In the genomic region with DNA sequence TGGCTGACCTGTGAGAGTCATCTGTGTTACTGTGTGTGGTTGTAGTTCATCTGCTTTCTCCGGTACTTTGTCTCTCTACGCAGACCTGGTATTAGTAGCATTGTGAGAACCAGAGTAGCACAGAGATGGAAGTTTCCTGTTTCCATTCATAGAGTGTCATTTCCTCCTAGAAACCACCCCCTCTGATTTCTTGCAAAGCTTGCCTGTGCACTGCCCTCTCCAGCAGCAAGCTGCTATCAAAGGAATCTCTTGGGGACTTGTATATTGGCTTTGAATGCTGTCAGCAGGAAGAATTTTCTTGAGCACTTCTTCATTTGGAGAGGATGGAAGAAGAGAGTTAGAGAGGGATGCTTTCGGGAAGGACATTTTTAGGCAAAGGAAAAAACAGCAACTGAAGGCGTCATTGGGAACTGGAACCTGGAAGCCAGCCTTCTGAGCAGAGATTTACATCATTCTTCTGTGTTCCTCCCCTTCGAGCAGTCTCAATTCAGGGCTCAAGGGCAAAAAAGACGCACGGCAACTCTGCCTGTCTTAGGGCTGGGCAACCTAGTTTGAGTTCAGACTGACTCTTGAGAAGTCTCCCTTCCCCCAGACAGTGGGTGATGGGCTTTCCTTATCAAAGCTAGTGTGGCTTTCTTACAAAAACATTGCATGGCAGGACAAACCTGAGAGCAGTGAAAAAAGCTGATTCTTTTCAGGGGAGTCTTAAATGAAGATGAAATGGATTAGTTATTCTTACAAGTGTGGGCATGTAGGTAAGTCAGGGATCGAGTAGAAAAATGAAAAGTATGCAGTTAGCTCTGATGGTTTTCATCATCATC, we compare ENCODE assay signal across 7 cellular contexts.
DNase-seq lines count a peak whose midpoint lies in the region; ATAC-seq and TF ChIP-seq lines count a peak whose summit lies in the region.

No MANE protein-coding gene starts in this region.

- ATAC-seq in HG03135 (IDR thresholded peaks at IDR 0.05; ENCODE audit: unreplicated experiment): peak; percentile 88

- H3K27ac Mint-ChIP-seq in nephron (peak overlapping the region; percentile 19 to 72 (median 68)), progenitor cell of endocrine pancreas (no peak overlapping the region)

- H3K27me3 Mint-ChIP-seq in nephron (ENCODE audit: low read depth): no peaks in the 10 kb centered on the region
- H3K27me3 Mint-ChIP-seq in progenitor cell of endocrine pancreas: no peaks in the 10 kb centered on the region

- TF ChIP-seq CTCF in nephron (IDR thresholded peaks at IDR 0.05; ENCODE audit: unreplicated experiment in 3 of 3): no peak
- TF ChIP-seq CTCF in progenitor cell of endocrine pancreas (IDR thresholded peaks at IDR 0.05; ENCODE audit: unreplicated experiment): no peak

- DNase-seq in GM19240 (ENCODE audit: insufficient read length, low spot score) (peak; percentile 35), caudate nucleus (lab: John Stamatoyannopoulos, UW) (no peak), progenitor cell of endocrine pancreas (ENCODE audit: low spot score, unreplicated experiment) (no peak), NCI-H82 treated with DMSO at 0.1 percent for 48 hours (lab: John Stamatoyannopoulos, UW; ENCODE audit: unreplicated experiment) (no peak)
- no peak for DNase-seq in stimulated activated CD4-positive, alpha-beta T cell treated with anti-CD3 and anti-CD28 coated beads, Interleukin-4, amount 100 ng/mL, for 24 hours

- H3K4me3 Mint-ChIP-seq in nephron (no peak overlapping the region), progenitor cell of endocrine pancreas (ENCODE audit: low read depth) (no peak overlapping the region)

- peak overlapping the region; percentile 20 for H3K27ac ChIP-seq in caudate nucleus (ENCODE audit: low read depth, low read length)

- H3K4me1 Mint-ChIP-seq in nephron (peaks cover 56% of the 10 kb centered on the region), progenitor cell of endocrine pancreas (ENCODE audit: low read depth) (peaks cover 28% of the 10 kb centered on the region)

- H3K36me3 Mint-ChIP-seq in nephron (ENCODE audit: low read depth) (peaks cover 29% of the 10 kb centered on the region), progenitor cell of endocrine pancreas (ENCODE audit: insufficient read depth) (peaks cover 14% of the 10 kb centered on the region)

- H3K9me3 Mint-ChIP-seq in nephron: no peaks in the 10 kb centered on the region
- no peaks in the 10 kb centered on the region for H3K9me3 Mint-ChIP-seq in progenitor cell of endocrine pancreas (ENCODE audit: low read depth)
